1 cellular context compared by ENCODE assay signal in the genomic region with DNA sequence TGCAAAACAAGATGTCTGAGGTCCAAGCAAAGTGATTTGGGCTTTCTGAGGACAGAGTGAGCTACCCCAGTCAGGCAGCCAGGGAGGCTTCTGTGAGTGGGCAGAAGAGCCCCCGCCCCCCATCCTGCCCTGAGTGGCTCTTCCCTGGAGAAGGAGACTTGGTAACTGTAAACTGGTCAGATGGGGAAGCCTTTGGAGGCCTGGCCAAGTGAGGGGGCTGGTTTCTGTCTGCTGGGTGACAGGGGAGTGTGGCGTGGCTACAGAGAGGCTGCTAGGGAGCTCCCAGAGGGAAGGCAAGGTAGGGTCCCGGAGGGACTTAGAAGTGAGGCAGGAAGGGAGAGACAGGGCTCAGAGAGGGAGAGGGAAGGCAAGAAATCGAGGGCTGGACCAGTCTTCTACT.
TF ChIP-seq lines count a peak whose summit lies in the region.

No MANE protein-coding gene starts in this region.

TF ChIP-seq in HepG2, 621 proteins besides CTCF, POLR2A, EP300 and RAD21 (continued from another document):
- TF ChIP-seq ZNF597 (CRISPR knock-in tag; IDR thresholded peaks at IDR 0.05) (no peak), TBX3 (IDR thresholded peaks at IDR 0.05; ENCODE audit: borderline replicate concordance) (no peak), ZNF142 (CRISPR knock-in tag; IDR thresholded peaks at IDR 0.05) (no peak), KLF13 (CRISPR knock-in tag; IDR thresholded peaks at IDR 0.05) (no peak), ETV6 (CRISPR knock-in tag; conservative IDR thresholded peaks at IDR 0.05) (no peak), SIN3A (IDR thresholded peaks at IDR 0.05; ENCODE audit: borderline replicate concordance, low read depth, low read length) (no peak), FOXC1 (CRISPR knock-in tag; IDR thresholded peaks at IDR 0.05; ENCODE audit: borderline replicate concordance) (no peak), TMF1 (CRISPR knock-in tag; IDR thresholded peaks at IDR 0.05; ENCODE audit: low read depth) (no peak), ARHGAP35 (CRISPR knock-in tag; IDR thresholded peaks at IDR 0.05; ENCODE audit: borderline replicate concordance) (0 out of 2 replicates have a peak, but pooled peaks have one; percentile 37), ZNF629 (CRISPR knock-in tag; conservative IDR thresholded peaks at IDR 0.05) (no peak), GFI1 (CRISPR knock-in tag; IDR thresholded peaks at IDR 0.05; ENCODE audit: borderline replicate concordance) (no peak), E2F5 (CRISPR knock-in tag; conservative IDR thresholded peaks at IDR 0.05) (no peak), MXD3 (CRISPR knock-in tag; IDR thresholded peaks at IDR 0.05) (0 out of 2 replicates have a peak, but pooled peaks have one; percentile 40), ZSCAN22 (CRISPR knock-in tag; IDR thresholded peaks at IDR 0.05) (no peak), ZHX1 (CRISPR knock-in tag; IDR thresholded peaks at IDR 0.05; ENCODE audit: low read depth) (no peak), GATAD1 (CRISPR knock-in tag; IDR thresholded peaks at IDR 0.05) (no peak), HMGA1 (CRISPR knock-in tag; conservative IDR thresholded peaks at IDR 0.05) (no peak), ZNF782 (CRISPR knock-in tag; IDR thresholded peaks at IDR 0.05; ENCODE audit: borderline replicate concordance) (0 out of 2 replicates have a peak, but pooled peaks have one; percentile 24), SMARCE1 (IDR thresholded peaks at IDR 0.05; ENCODE audit: borderline replicate concordance) (no peak), RCOR2 (CRISPR knock-in tag; IDR thresholded peaks at IDR 0.05) (no peak), ZC3H4 (CRISPR knock-in tag; IDR thresholded peaks at IDR 0.05; ENCODE audit: borderline replicate concordance) (no peak), NFE2L1 (CRISPR knock-in tag; IDR thresholded peaks at IDR 0.05; ENCODE audit: borderline replicate concordance) (no peak), ZEB1 (IDR thresholded peaks at IDR 0.05; ENCODE audit: insufficient replicate concordance, low read depth) (no peak), KAT7 (CRISPR knock-in tag; IDR thresholded peaks at IDR 0.05; ENCODE audit: borderline replicate concordance) (no peak), HDAC2 (CRISPR knock-in tag; IDR thresholded peaks at IDR 0.05) (no peak), ZNF121 (CRISPR knock-in tag; IDR thresholded peaks at IDR 0.05) (no peak), PHF21A (CRISPR knock-in tag; IDR thresholded peaks at IDR 0.05) (no peak), ZNF256 (CRISPR knock-in tag; conservative IDR thresholded peaks at IDR 0.05) (no peak), ATRX (CRISPR knock-in tag; IDR thresholded peaks at IDR 0.05; ENCODE audit: borderline replicate concordance) (no peak), CHCHD3 (CRISPR knock-in tag; IDR thresholded peaks at IDR 0.05) (no peak)
- TF ChIP-seq, protein P1, sequence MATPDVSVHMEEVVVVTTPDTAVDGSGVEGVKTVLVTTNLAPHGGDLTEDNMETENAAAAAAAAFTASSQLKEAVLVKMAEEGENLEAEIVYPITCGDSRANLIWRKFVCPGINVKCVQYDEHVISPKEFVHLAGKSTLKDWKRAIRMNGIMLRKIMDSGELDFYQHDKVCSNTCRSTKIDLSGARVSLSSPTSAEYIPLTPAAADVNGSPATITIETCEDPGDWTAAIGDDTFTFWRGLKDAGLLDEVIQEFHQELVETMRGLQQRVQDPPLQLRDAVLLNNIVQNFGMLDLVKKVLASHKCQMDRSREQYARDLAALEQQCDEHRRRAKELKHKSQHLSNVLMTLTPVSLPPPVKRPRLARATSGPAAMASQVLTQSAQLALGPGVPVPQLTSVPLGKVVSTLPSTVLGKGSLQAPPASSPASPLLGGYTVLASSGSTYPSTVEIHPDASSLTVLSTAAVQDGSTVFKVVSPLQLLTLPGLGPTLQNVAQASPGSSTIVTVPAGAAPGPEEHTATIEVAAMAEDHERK (CRISPR knock-in tag; IDR thresholded peaks at IDR 0.05; ENCODE audit: low read depth), result no peak
- TF ChIP-seq, protein P2, sequence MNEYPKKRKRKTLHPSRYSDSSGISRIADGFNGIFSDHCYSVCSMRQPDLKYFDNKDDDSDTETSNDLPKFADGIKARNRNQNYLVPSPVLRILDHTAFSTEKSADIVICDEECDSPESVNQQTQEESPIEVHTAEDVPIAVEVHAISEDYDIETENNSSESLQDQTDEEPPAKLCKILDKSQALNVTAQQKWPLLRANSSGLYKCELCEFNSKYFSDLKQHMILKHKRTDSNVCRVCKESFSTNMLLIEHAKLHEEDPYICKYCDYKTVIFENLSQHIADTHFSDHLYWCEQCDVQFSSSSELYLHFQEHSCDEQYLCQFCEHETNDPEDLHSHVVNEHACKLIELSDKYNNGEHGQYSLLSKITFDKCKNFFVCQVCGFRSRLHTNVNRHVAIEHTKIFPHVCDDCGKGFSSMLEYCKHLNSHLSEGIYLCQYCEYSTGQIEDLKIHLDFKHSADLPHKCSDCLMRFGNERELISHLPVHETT (CRISPR knock-in tag; conservative IDR thresholded peaks at IDR 0.05), result 0 out of 2 replicates have a peak, but pooled peaks have one; percentile 13
- TF ChIP-seq, protein P3, sequence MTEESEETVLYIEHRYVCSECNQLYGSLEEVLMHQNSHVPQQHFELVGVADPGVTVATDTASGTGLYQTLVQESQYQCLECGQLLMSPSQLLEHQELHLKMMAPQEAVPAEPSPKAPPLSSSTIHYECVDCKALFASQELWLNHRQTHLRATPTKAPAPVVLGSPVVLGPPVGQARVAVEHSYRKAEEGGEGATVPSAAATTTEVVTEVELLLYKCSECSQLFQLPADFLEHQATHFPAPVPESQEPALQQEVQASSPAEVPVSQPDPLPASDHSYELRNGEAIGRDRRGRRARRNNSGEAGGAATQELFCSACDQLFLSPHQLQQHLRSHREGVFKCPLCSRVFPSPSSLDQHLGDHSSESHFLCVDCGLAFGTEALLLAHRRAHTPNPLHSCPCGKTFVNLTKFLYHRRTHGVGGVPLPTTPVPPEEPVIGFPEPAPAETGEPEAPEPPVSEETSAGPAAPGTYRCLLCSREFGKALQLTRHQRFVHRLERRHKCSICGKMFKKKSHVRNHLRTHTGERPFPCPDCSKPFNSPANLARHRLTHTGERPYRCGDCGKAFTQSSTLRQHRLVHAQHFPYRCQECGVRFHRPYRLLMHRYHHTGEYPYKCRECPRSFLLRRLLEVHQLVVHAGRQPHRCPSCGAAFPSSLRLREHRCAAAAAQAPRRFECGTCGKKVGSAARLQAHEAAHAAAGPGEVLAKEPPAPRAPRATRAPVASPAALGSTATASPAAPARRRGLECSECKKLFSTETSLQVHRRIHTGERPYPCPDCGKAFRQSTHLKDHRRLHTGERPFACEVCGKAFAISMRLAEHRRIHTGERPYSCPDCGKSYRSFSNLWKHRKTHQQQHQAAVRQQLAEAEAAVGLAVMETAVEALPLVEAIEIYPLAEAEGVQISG (CRISPR knock-in tag; IDR thresholded peaks at IDR 0.05), result no peak
- TF ChIP-seq, protein P4, sequence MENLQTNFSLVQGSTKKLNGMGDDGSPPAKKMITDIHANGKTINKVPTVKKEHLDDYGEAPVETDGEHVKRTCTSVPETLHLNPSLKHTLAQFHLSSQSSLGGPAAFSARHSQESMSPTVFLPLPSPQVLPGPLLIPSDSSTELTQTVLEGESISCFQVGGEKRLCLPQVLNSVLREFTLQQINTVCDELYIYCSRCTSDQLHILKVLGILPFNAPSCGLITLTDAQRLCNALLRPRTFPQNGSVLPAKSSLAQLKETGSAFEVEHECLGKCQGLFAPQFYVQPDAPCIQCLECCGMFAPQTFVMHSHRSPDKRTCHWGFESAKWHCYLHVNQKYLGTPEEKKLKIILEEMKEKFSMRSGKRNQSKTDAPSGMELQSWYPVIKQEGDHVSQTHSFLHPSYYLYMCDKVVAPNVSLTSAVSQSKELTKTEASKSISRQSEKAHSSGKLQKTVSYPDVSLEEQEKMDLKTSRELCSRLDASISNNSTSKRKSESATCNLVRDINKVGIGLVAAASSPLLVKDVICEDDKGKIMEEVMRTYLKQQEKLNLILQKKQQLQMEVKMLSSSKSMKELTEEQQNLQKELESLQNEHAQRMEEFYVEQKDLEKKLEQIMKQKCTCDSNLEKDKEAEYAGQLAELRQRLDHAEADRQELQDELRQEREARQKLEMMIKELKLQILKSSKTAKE (CRISPR knock-in tag; IDR thresholded peaks at IDR 0.05; ENCODE audit: borderline replicate concordance), result no peak
